9 cellular contexts compared by ENCODE assay signal in genomic region chr5:55160493-55161209, GRCh38. TPM values are rescaled to one million over a fixed set of nuclear protein-coding genes. Genes with fewer than 3 reads are reported as not detected.
DNase-seq lines count a peak whose midpoint lies in the region; FAIRE-seq and TF ChIP-seq lines count a peak whose summit lies in the region.
"Had no signal": no experiment of that assay in that cellular context is flagged by ENCODE, and none has a peak within 500 bp of the region (broad histone marks: within the 10 kb centered on the region; RNA-seq: fewer than 3 reads in every experiment).

No MANE protein-coding gene starts in this region.

- H3K23me2 ChIP-seq in H1 (ENCODE audit: low read depth, low read length): no peaks in the 10 kb centered on the region

- no peak overlapping the region for H4K91ac ChIP-seq in H1 (replicated peaks; ENCODE audit: insufficient read length, low read length)

- no peak overlapping the region for H2AFZ ChIP-seq in H1 (ENCODE audit: low read length)

- H2BK5ac ChIP-seq in H1 (ENCODE audit: low read depth, low read length): no peak overlapping the region
- no peak overlapping the region for H2BK5ac ChIP-seq in mesendoderm (ENCODE audit: low read length)

- TF ChIP-seq EP300 in H1 (IDR thresholded peaks at IDR 0.05; ENCODE audit: borderline replicate concordance in 1 of 2, low read depth in 2 of 2, low read length in 2 of 2): no peak

- H3K36me3 ChIP-seq in H1 (ENCODE audit: control insufficient read depth in 2 of 4, insufficient read depth in 4 of 4, low read length in 3 of 4) (peaks cover 3 to 38% (median 11%) of the 10 kb centered on the region in 4 experiments; a peak in 7 of 8 replicates), mesendoderm (ENCODE audit: control insufficient read depth, insufficient read depth, low read length) (no peaks in the 10 kb centered on the region)
- H3K36me3 ChIP-seq: BLaER1 treated with 17β-estradiol and CSF1 and Interleukin-3, amounts not matched to agents 10 nM and 100 nM had no signal

- no peak overlapping the region for H4K8ac ChIP-seq in H1 (ENCODE audit: extremely low read depth, insufficient read depth, low read length)
- H4K8ac ChIP-seq in mesendoderm (ENCODE audit: low read depth, low read length): no peak overlapping the region

- POLR2A ChIA-PET in H1 (lab: Charles Lee; ENCODE audit: partially characterized antibody): interaction anchor here (1.1 to 2.3 kb wide), 10 partner anchors 10 to 644 kb away, joined by 3 to 15 read pairs (median 4); no protein-coding TSS in a partner anchor

- H3K4me3 ChIP-seq in H1 (ENCODE audit: extremely low read depth in 1 of 4, insufficient read depth in 2 of 4, low read depth in 3 of 4, low read length in 4 of 4): peak overlapping the region; percentile 47 to 78 (median 76)
- no peak overlapping the region for H3K4me3 ChIP-seq in mesendoderm (ENCODE audit: low read length)
- H3K4me3 ChIP-seq: BLaER1 treated with 17β-estradiol and CSF1 and Interleukin-3, amounts not matched to agents 10 nM and 100 nM had no signal

- TF ChIP-seq RAD21 in H1 (IDR thresholded peaks at IDR 0.05 in 1 of 2, conservative IDR thresholded peaks at IDR 0.05 in 1 of 2; ENCODE audit: low read depth in 2 of 2, low read length in 2 of 2): no peak

- H3K9ac ChIP-seq in H1 (replicated peaks in 1 of 4; ENCODE audit: extremely low read depth in 1 of 4, low read depth in 3 of 4, low read length in 3 of 4) (peak overlapping the region in 3 of 4 experiments; percentile 78 to 90 (median 78); a peak in 5 of 7 replicates), mesendoderm (ENCODE audit: low read length) (peak overlapping the region; percentile 23)

- no peak overlapping the region for H2BK20ac ChIP-seq in H1 (ENCODE audit: low read length)

- peak overlapping the region; percentile 64 for H3K27ac ChIP-seq in 22Rv1
- H3K27ac ChIP-seq in H1 (ENCODE audit: low read depth, low read length): peak overlapping the region; percentile 70; the same call in 1 of the 2 replicates
- H3K27ac ChIP-seq in mesendoderm (ENCODE audit: low read depth, low read length): no peak overlapping the region
- H3K27ac ChIP-seq: BLaER1 treated with 17β-estradiol and CSF1 and Interleukin-3, amounts not matched to agents 10 nM and 100 nM had no signal

- no peaks in the 10 kb centered on the region for H3K9me3 ChIP-seq in H1 (ENCODE audit: insufficient read depth in 2 of 2, low read depth in 1 of 2, low read length in 1 of 2)

- no peaks in the 10 kb centered on the region for H3K4me1 ChIP-seq in H1 (replicated peaks in 1 of 4; ENCODE audit: control insufficient read depth in 3 of 4, insufficient read depth in 4 of 4, low read length in 3 of 4)
- H3K4me1 ChIP-seq in mesendoderm (ENCODE audit: control insufficient read depth, low read depth, low read length): no peaks in the 10 kb centered on the region

- no peak overlapping the region for H3K14ac ChIP-seq in H1 (ENCODE audit: insufficient read length)

- no peak overlapping the region for H2BK15ac ChIP-seq in H1 (ENCODE audit: low read length)
- H2BK15ac ChIP-seq in mesendoderm (replicated peaks; ENCODE audit: low read depth): no peak overlapping the region

- no peak overlapping the region for H3K23ac ChIP-seq in H1 (ENCODE audit: insufficient read length)
- H3K23ac ChIP-seq in mesendoderm (ENCODE audit: low read length): no peak overlapping the region

- H2BK12ac ChIP-seq in H1 (ENCODE audit: low read depth, low read length): no peak overlapping the region

- H3K79me2 ChIP-seq in H1 (ENCODE audit: control insufficient read depth in 1 of 2, insufficient read depth in 2 of 2, low read length in 2 of 2): peaks cover 0 to 19% of the 10 kb centered on the region in 2 experiments; a peak in 2 of 4 replicates
- H3K79me2 ChIP-seq in mesendoderm (ENCODE audit: control insufficient read depth, insufficient read depth, low read length): peaks cover 2% of the 10 kb centered on the region

- TF ChIP-seq POLR2A in H1 (IDR thresholded peaks at IDR 0.05; ENCODE audit: control extremely low read depth in 1 of 2, low read depth in 2 of 2, low read length in 2 of 2): peak in 1 of 2 experiments; percentile 71; a peak in 2 of 3 replicates

- H3K4ac ChIP-seq in H1 (replicated peaks; ENCODE audit: insufficient read length, low read depth, low read length): no peak overlapping the region
- no peak overlapping the region for H3K4ac ChIP-seq in mesendoderm (ENCODE audit: low read depth, low read length)

- H3K27me3 ChIP-seq in H1 (replicated peaks in 1 of 4; ENCODE audit: control insufficient read depth in 3 of 4, extremely low read depth in 1 of 4, insufficient read depth in 3 of 4, low read length in 3 of 4) (no peaks in the 10 kb centered on the region), mesendoderm (ENCODE audit: insufficient read depth, low read length, poor library complexity) (no peaks in the 10 kb centered on the region)
- H3K27me3 ChIP-seq: BLaER1 treated with 17β-estradiol and CSF1 and Interleukin-3, amounts not matched to agents 10 nM and 100 nM had no signal

- H3K4me2 ChIP-seq in H1 (ENCODE audit: insufficient read depth in 1 of 2, low read depth in 2 of 2, low read length in 2 of 2) (peak overlapping the region; percentile 58 to 64), mesendoderm (ENCODE audit: low read length) (no peak overlapping the region)

- no peaks in the 10 kb centered on the region for H4K20me1 ChIP-seq in H1 (replicated peaks in 1 of 2; ENCODE audit: control insufficient read depth in 1 of 2, insufficient read depth in 2 of 2, low read length in 2 of 2)
- H4K20me1 ChIP-seq: BLaER1 treated with 17β-estradiol and CSF1 and Interleukin-3, amounts not matched to agents 10 nM and 100 nM had no signal

- peak overlapping the region; percentile 98 for H4K5ac ChIP-seq in H1 (ENCODE audit: insufficient read length, low read depth, low read length)
- H4K5ac ChIP-seq in mesendoderm (ENCODE audit: low read length): no peak overlapping the region

- CTCF ChIA-PET in H1 (lab: Charles Lee; ENCODE audit: partially characterized antibody): interaction anchor here (0.6 to 6.2 kb wide), 28 partner anchors 10 to 714 kb away, joined by 3 to 93 read pairs (median 5); no protein-coding TSS in a partner anchor

- peak; percentile 94 for DNase-seq in M059J (ENCODE audit: low read depth)
- DNase-seq in H1 (ENCODE audit: low read depth in 1 of 2, low spot score in 2 of 2): no peak
- peak; percentile 88 for DNase-seq in mesendoderm
- DNase-seq in NCI-H187 (lab: John Stamatoyannopoulos, UW): no peak
- no peak for DNase-seq in NCI-H1694 treated with DMSO at 0.1 percent for 48 hours (lab: John Stamatoyannopoulos, UW)
- no peak for DNase-seq in Ammon's horn (ENCODE audit: low spot score)
- DNase-seq in NCI-H128 (lab: John Stamatoyannopoulos, UW; ENCODE audit: unreplicated experiment): no peak

- H3K18ac ChIP-seq in H1 (ENCODE audit: extremely low read depth, low read length) (no peak overlapping the region; the same call in 1 of the 2 replicates), mesendoderm (ENCODE audit: low read length) (no peak overlapping the region)

- no peaks in the 10 kb centered on the region for H3K79me1 ChIP-seq in H1 (ENCODE audit: low read depth, low read length)
- H3K79me1 ChIP-seq in mesendoderm (ENCODE audit: low read length): peaks cover 3% of the 10 kb centered on the region

- H3K56ac ChIP-seq in H1 (replicated peaks; ENCODE audit: insufficient read length, low read depth, low read length) (no peak overlapping the region), mesendoderm (ENCODE audit: low read length) (no peak overlapping the region)

- H2BK120ac ChIP-seq in H1 (replicated peaks; ENCODE audit: low read depth, low read length): no peak overlapping the region
- no peak overlapping the region for H2BK120ac ChIP-seq in mesendoderm (ENCODE audit: low read depth, low read length)

- 3% methylated on average over 9 of the region's 9 CpGs; no CpG with 5 or more reads in 1 of the 2 experiments for WGBS in H1 (ENCODE audit: extremely low coverage in 1 of 2, insufficient coverage in 1 of 2, insufficient read length in 1 of 2, insufficient replicate concordance in 2 of 2, low coverage in 1 of 2, low lambda C conversion rate in 2 of 2, missing lambda C conversion rate in 1 of 2), 2 experiments
- no CpG with 5 or more reads among the region's 9 CpGs for WGBS in mesendoderm (ENCODE audit: extremely low coverage, insufficient coverage, low lambda C conversion rate)

- H2AK5ac ChIP-seq in H1 (ENCODE audit: low read depth, low read length) (no peak overlapping the region), mesendoderm (ENCODE audit: low read length) (no peak overlapping the region)

- peak; percentile 52 for FAIRE-seq in H1 (lab: Jason Lieb, UNC)

- TF ChIP-seq CTCF in 22Rv1 (IDR thresholded peaks at IDR 0.05): no peak
- no peak for TF ChIP-seq CTCF in H1 (IDR thresholded peaks at IDR 0.05; ENCODE audit: control extremely low read depth in 1 of 3, insufficient read depth in 1 of 3, low read depth in 1 of 3, low read length in 3 of 3)

RNA-seq across cellular contexts. Expression of gene GPX8, which starts 0.7 kb away (rescaled TPM):
- total RNA-seq in M059J (2014; rRNA removed; shearing (Covaris generic)): 155 and 179 TPM in 2 replicates
- total RNA-seq in H1 (2021; fragmentation: NEBNext Ultra II Directional; extraction: Animal tissue kit (Norgen Biotek cat#: 25700)): 55.5 and 60.4 TPM in 2 replicates
- polyA plus RNA-seq in H1 (2011; rRNA removed): 11.2 and 19.5 TPM in 2 replicates
- polyA plus RNA-seq in H1 (2011; cell fraction: cytosol; rRNA removed): 25.7 TPM
- polyA plus RNA-seq in H1 (2011; cell fraction: nucleus; rRNA removed): 10.0 TPM
- 24.8 to 52.1 TPM (median 30.5 TPM) in 4 replicates for polyA plus RNA-seq in H1 (2012, experiment 1 of 2)
- polyA plus RNA-seq in H1 (2012, experiment 2 of 2): 3.3 TPM
- 77.7 TPM for polyA plus RNA-seq in H1 (2013, experiment 1 of 2)
- polyA plus RNA-seq in H1 (2013, experiment 2 of 2): 93.7 TPM
- 34.4 and 36.4 TPM in 2 replicates for polyA minus RNA-seq in H1 (2011; rRNA and poly(A)+ RNA removed)
- polyA minus RNA-seq in H1 (2011; cell fraction: cytosol; rRNA and poly(A)+ RNA removed): 14.2 TPM
- 31.5 TPM for polyA minus RNA-seq in H1 (2011; cell fraction: nucleus; rRNA and poly(A)+ RNA removed)
- 76.3 TPM for polyA plus RNA-seq in mesendoderm (2013, experiment 1 of 2)
- 75.8 TPM for polyA plus RNA-seq in mesendoderm (2013, experiment 2 of 2)

RNA-seq across cellular contexts. Expression of gene CDC20B, which starts 12.3 kb away (rescaled TPM):
- total RNA-seq in M059J (2014; rRNA removed; shearing (Covaris generic)): not detected in 2 replicates
- not detected in 2 replicates for total RNA-seq in H1 (2021; fragmentation: NEBNext Ultra II Directional; extraction: Animal tissue kit (Norgen Biotek cat#: 25700))
- polyA plus RNA-seq in H1 (2011; rRNA removed): 0.06 and 0.08 TPM in 2 replicates
- 0.06 TPM for polyA plus RNA-seq in H1 (2011; cell fraction: cytosol; rRNA removed)
- 0.07 TPM for polyA plus RNA-seq in H1 (2011; cell fraction: nucleus; rRNA removed)
- polyA plus RNA-seq in H1 (2012, experiment 1 of 2): 0.09 to 0.15 TPM in 2 of 4 replicates, not detected in the others
- polyA plus RNA-seq in H1 (2012, experiment 2 of 2): not detected
- polyA plus RNA-seq in H1 (2013, experiment 1 of 2): 0.04 TPM
- polyA plus RNA-seq in H1 (2013, experiment 2 of 2): 0.04 TPM
- 0.13 and 0.15 TPM in 2 replicates for polyA minus RNA-seq in H1 (2011; rRNA and poly(A)+ RNA removed)
- not detected for polyA minus RNA-seq in H1 (2011; cell fraction: cytosol; rRNA and poly(A)+ RNA removed)
- polyA minus RNA-seq in H1 (2011; cell fraction: nucleus; rRNA and poly(A)+ RNA removed): not detected
- polyA plus RNA-seq in mesendoderm (2013, experiment 1 of 2): 0.08 TPM
- 0.07 TPM for polyA plus RNA-seq in mesendoderm (2013, experiment 2 of 2)

RNA-seq across cellular contexts. Expression of gene GZMA, which starts 58.2 kb away (rescaled TPM):
- not detected in 2 replicates for total RNA-seq in M059J (2014; rRNA removed; shearing (Covaris generic))
- not detected in 2 replicates for total RNA-seq in H1 (2021; fragmentation: NEBNext Ultra II Directional; extraction: Animal tissue kit (Norgen Biotek cat#: 25700))
- polyA plus RNA-seq in H1 (2011; rRNA removed): not detected in 2 replicates
- polyA plus RNA-seq in H1 (2011; cell fraction: cytosol; rRNA removed): not detected
- not detected for polyA plus RNA-seq in H1 (2011; cell fraction: nucleus; rRNA removed)
- polyA plus RNA-seq in H1 (2012, experiment 1 of 2): not detected in 4 replicates
- polyA plus RNA-seq in H1 (2012, experiment 2 of 2): not detected
- polyA plus RNA-seq in H1 (2013, experiment 1 of 2): not detected
- not detected for polyA plus RNA-seq in H1 (2013, experiment 2 of 2)
- polyA minus RNA-seq in H1 (2011; rRNA and poly(A)+ RNA removed): not detected in 2 replicates
- polyA minus RNA-seq in H1 (2011; cell fraction: cytosol; rRNA and poly(A)+ RNA removed): not detected
- polyA minus RNA-seq in H1 (2011; cell fraction: nucleus; rRNA and poly(A)+ RNA removed): not detected
- 0.10 TPM for polyA plus RNA-seq in mesendoderm (2013, experiment 1 of 2)
- polyA plus RNA-seq in mesendoderm (2013, experiment 2 of 2): 0.07 TPM

Comparison
In these comparisons a context has a peak if more than half of its experiments do, and no peak if none do; other contexts are left out.
1. DNase-seq: peak in M059J (single experiment) and mesendoderm (single experiment); none in H1 (0 of 2), NCI-H187 (0 of 2), NCI-H1694 treated with DMSO at 0.1 percent for 48 hours (single experiment), Ammon's horn (single experiment) and NCI-H128 (single experiment).